In the genomic region with DNA sequence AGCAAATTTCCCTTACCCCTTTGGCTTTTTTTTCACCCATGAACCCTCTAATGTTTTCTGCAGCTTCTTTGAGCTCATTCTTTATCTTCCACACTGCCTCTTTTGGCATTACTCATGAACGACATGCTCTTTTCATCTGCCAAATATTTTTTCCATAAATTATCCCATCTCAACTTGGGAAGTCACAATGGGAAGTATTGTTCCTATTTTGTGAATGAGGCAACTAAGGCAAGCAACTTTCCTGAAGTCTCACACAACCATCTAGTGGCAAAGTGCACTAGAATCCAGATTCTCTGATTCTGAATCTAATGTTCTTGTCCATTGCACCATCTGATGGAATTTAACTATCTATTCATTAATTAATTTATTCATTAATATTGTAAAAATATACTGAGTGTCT, we compare ENCODE assay signal across 30 cellular contexts. TPM values are rescaled to one million over a fixed set of nuclear protein-coding genes. Genes with fewer than 3 reads are reported as not detected.
"Had no signal": no experiment of that assay in that cellular context is flagged by ENCODE, and none has a peak within 500 bp of the region (broad histone marks: within the 10 kb centered on the region; RNA-seq: fewer than 3 reads in every experiment).

No MANE protein-coding gene starts in this region.

- H3K27ac ChIP-seq: esophagus muscularis mucosa, neural progenitor cell, parathyroid adenoma, stomach, suprapubic skin, tibial artery, upper lobe of right lung, VCaP had no signal

- ATAC-seq: left colon; naive thymus-derived CD8-positive, alpha-beta T cell; right cardiac atrium; stimulated activated naive B cell treated with anti-CD40 and anti-IgM and Interleukin-4, amounts not matched to agents 10 μg/mL and 1 μg/mL and 100 μg/mL, for 72 hours; upper lobe of right lung had no signal

- H3K27me3 ChIP-seq: esophagus muscularis mucosa, neural progenitor cell, stomach, suprapubic skin, tibial artery, upper lobe of right lung had no signal

- DNase-seq: activated CD4-positive, alpha-beta T cell treated with anti-CD3 and anti-CD28 coated beads for 4 hours; activated CD4-positive, alpha-beta T cell treated with anti-CD3 and anti-CD28 coated beads, Interleukin-2, amount 50 U/mL, for 4 hours; activated CD8-positive, alpha-beta memory T cell treated with anti-CD3 and anti-CD28 coated beads for 24 hours; activated effector memory CD4-positive, alpha-beta T cell treated with anti-CD3 and anti-CD28 coated beads, Interleukin-2, amount 50 U/mL, for 16 hours; activated naive CD4-positive, alpha-beta T cell treated with anti-CD3 and anti-CD28 coated beads for 36 hours; amniotic stem cell; caudate nucleus; cortex of kidney; endodermal cell; islet precursor cell; left colon; mammary epithelial cell; naive thymus-derived CD8-positive, alpha-beta T cell; occipital lobe; right cardiac atrium; stimulated activated CD4-positive, alpha-beta T cell treated with anti-CD3 and anti-CD28 coated beads, Interleukin-15, amount 100 ng/mL, for 24 hours; stimulated activated CD4-positive, alpha-beta T cell treated with anti-CD3 and anti-CD28 coated beads, Interleukin-2, amount 100 ng/mL, for 24 hours; stimulated activated naive B cell treated with anti-CD40 and anti-IgM and Interleukin-4, amounts not matched to agents 10 μg/mL and 1 μg/mL and 100 μg/mL, for 72 hours; stomach; SW 1271; T-helper 9 cell; tibial artery; upper lobe of right lung had no signal

- H3K4me3 ChIP-seq: esophagus muscularis mucosa, neural progenitor cell, stomach, suprapubic skin, tibial artery, upper lobe of right lung had no signal

RNA-seq across cellular contexts. Expression of a gene that starts 0.6 kb away (rescaled TPM):
- total RNA-seq: activated naive CD4-positive, alpha-beta T cell treated with anti-CD3 and anti-CD28 coated beads for 36 hours; glomerular endothelial cell; left colon; naive thymus-derived CD8-positive, alpha-beta T cell; pulmonary artery endothelial cell; upper lobe of right lung had no signal
- polyA plus RNA-seq: naive thymus-derived CD8-positive, alpha-beta T cell; stomach had no signal
